Comparison of ENCODE assay signal across 12 cellular contexts in the genomic region with DNA sequence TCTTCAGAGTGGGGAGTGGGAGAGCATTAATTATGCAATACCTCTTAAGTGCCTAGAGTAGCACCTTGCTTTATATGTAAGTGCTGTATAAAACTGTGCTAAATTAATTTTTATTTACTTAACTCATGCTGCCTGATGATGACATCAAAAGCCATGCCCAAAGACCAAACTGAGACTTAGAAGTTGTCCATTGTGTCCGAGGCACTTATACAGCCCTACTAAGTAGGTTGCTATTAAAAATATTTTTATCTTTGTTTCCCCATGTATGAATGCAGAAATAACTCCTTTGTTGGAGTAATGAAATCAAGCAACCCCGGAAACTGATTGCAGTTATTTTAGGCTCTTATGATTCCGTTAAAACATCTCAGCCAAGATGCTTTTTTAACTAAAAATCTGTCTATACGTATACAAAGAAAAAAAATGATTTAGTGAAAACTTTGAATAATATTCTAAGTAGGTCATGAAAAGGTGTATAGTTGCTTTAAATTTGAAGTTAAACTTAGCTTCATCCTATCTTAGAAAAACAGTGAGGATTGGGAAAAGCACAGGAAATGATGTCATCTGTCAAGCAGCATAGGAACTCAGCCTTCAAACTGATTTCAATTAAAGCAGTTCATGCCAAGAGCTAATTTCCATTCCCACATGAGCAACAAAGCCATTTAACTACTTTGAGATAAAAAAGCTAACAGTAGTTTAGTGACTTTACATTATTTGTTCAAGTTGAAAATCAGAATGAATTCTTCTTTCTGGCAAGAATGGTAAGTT. TPM values are rescaled to one million over a fixed set of nuclear protein-coding genes. Genes with fewer than 3 reads are reported as not detected.
DNase-seq lines count a peak whose midpoint lies in the region; ATAC-seq, FAIRE-seq and TF ChIP-seq lines count a peak whose summit lies in the region.
"Had no signal": no experiment of that assay in that cellular context is flagged by ENCODE, and none has a peak within 500 bp of the region (broad histone marks: within the 10 kb centered on the region; RNA-seq: fewer than 3 reads in every experiment).

No MANE protein-coding gene starts in this region.

- peaks cover 67% of the 10 kb centered on the region for H3K4me1 Mint-ChIP-seq in HFFc6 (ENCODE audit: low read depth)
- no peaks in the 10 kb centered on the region for H3K4me1 Mint-ChIP-seq in CD8-positive, alpha-beta T cell (ENCODE audit: low read depth)
- H3K4me1 Mint-ChIP-seq: activated naive CD4-positive, alpha-beta T cell treated with anti-CD3 and anti-CD28 coated beads, Interleukin-2, amount 10 ng/mL, durations not matched to agents 7 days and 5 days; neural progenitor cell had no signal

- H3K36me3 Mint-ChIP-seq in HFFc6 (ENCODE audit: low read depth) = peaks cover 59% of the 10 kb centered on the region
- H3K36me3 Mint-ChIP-seq in CD8-positive, alpha-beta T cell = no peaks in the 10 kb centered on the region
- H3K36me3 Mint-ChIP-seq: activated naive CD4-positive, alpha-beta T cell treated with anti-CD3 and anti-CD28 coated beads, Interleukin-2, amount 10 ng/mL, durations not matched to agents 7 days and 5 days had no signal

- H3K4me3 ChIP-seq in K562 (no peak overlapping the region), right cardiac atrium (ENCODE audit: low read length) (peak overlapping the region; percentile 11), skeletal muscle satellite cell (ENCODE audit: low read length) (no peak overlapping the region)
- no peak overlapping the region for H3K4me3 ChIP-seq in CD8-positive, alpha-beta T cell (ENCODE audit: low read depth, low read length)
- H3K4me3 ChIP-seq: neural progenitor cell had no signal

- POLR2A ChIA-PET in K562 (lab: Yijun Ruan, JAX) = no interaction called here
- POLR2A ChIA-PET in CD8-positive, alpha-beta T cell (lab: Charles Lee) = no interaction called here

- 44% methylated on average over 4 of the region's 4 CpGs for WGBS in K562 (ENCODE audit: insufficient coverage, low coverage, missing lambda C conversion rate)
- WGBS in right cardiac atrium = 31% methylated on average over 4 of the region's 4 CpGs

- no peaks in the 10 kb centered on the region for H4K20me1 ChIP-seq in K562 (replicated peaks; ENCODE audit: control insufficient read depth, insufficient read depth, low read length)

- H3K27ac ChIP-seq in K562 (ENCODE audit: extremely low read depth, low read depth, low read length) (no peak overlapping the region), right cardiac atrium (ENCODE audit: low read length) (no peak overlapping the region)
- H3K27ac ChIP-seq in CD8-positive, alpha-beta T cell (ENCODE audit: low read depth, low read length) = no peak overlapping the region
- H3K27ac ChIP-seq: neural progenitor cell had no signal

- no peak for TF ChIP-seq RAD21 in K562 (CRISPR knock-in tag; conservative IDR thresholded peaks at IDR 0.05 in 1 of 2, IDR thresholded peaks at IDR 0.05 in 1 of 2)

- CTCF ChIA-PET in K562 (lab: Yijun Ruan, JAX; ENCODE audit: low intra/inter-chr PET ratio) = no interaction called here
- CTCF ChIA-PET in CD8-positive, alpha-beta T cell (lab: Charles Lee) = no interaction called here

- FAIRE-seq in K562 (lab: Jason Lieb, UNC) = no peak
- FAIRE-seq: TTC549 had no signal

- H3K27me3 ChIP-seq in K562 (ENCODE audit: control insufficient read depth in 2 of 2, insufficient read depth in 2 of 2, low read length in 2 of 2) = no peaks in the 10 kb centered on the region; a peak in 1 of 5 replicates
- H3K27me3 ChIP-seq in right cardiac atrium (ENCODE audit: control insufficient read depth, insufficient read depth) = no peaks in the 10 kb centered on the region
- no peaks in the 10 kb centered on the region for H3K27me3 ChIP-seq in skeletal muscle satellite cell (ENCODE audit: control insufficient read depth, insufficient read depth, low read length)
- no peaks in the 10 kb centered on the region for H3K27me3 ChIP-seq in CD8-positive, alpha-beta T cell (ENCODE audit: insufficient read depth, low read length)
- H3K27me3 ChIP-seq: neural progenitor cell had no signal

- H3K9me3 ChIP-seq in K562 (replicated peaks; ENCODE audit: control insufficient read depth, insufficient read depth, low read depth, low read length) (no peaks in the 10 kb centered on the region), right cardiac atrium (ENCODE audit: control insufficient read depth, low read length) (no peaks in the 10 kb centered on the region), skeletal muscle satellite cell (replicated peaks; ENCODE audit: low read length) (no peaks in the 10 kb centered on the region)
- H3K9me3 ChIP-seq in CD8-positive, alpha-beta T cell (ENCODE audit: low read length) = no peaks in the 10 kb centered on the region

- no peaks in the 10 kb centered on the region for H3K36me3 ChIP-seq in K562 (ENCODE audit: control insufficient read depth, insufficient read depth, low read length)
- H3K36me3 ChIP-seq in skeletal muscle satellite cell (ENCODE audit: insufficient read depth, low read length) = peaks cover 83% of the 10 kb centered on the region
- H3K36me3 ChIP-seq in CD8-positive, alpha-beta T cell (ENCODE audit: insufficient read depth, low read length) = no peaks in the 10 kb centered on the region
- H3K36me3 ChIP-seq: neural progenitor cell had no signal

- ATAC-seq in K562 = no peak
- ATAC-seq in right cardiac atrium = peak; percentile 74 to 93
- no peak for ATAC-seq in GM21737 (IDR thresholded peaks at IDR 0.05; ENCODE audit: unreplicated experiment)
- ATAC-seq in CD8-positive, alpha-beta T cell = no peak
- no peak for ATAC-seq in GM21423 (IDR thresholded peaks at IDR 0.05; ENCODE audit: unreplicated experiment)
- ATAC-seq: esophagus mucosa had no signal

- no TSS peak for BruUV-seq in K562 (replicated peaks; lab: Mats Ljungman, UMichigan)

- TF ChIP-seq CTCF in HFFc6 (IDR thresholded peaks at IDR 0.05) (no peak), K562 (IDR thresholded peaks at IDR 0.05 in 2 of 3, conservative IDR thresholded peaks at IDR 0.05 in 1 of 3; ENCODE audit: insufficient read depth in 2 of 3, low read depth in 1 of 3, low read length in 3 of 3) (no peak)
- no peak for TF ChIP-seq CTCF in CD8-positive, alpha-beta T cell (IDR thresholded peaks at IDR 0.05)

- peaks cover 2% of the 10 kb centered on the region for H3K27me3 Mint-ChIP-seq in HFFc6 (ENCODE audit: insufficient read depth)
- peaks cover 4% of the 10 kb centered on the region for H3K27me3 Mint-ChIP-seq in CD8-positive, alpha-beta T cell (ENCODE audit: low read depth)
- H3K27me3 Mint-ChIP-seq: activated naive CD4-positive, alpha-beta T cell treated with anti-CD3 and anti-CD28 coated beads, Interleukin-2, amount 10 ng/mL, durations not matched to agents 7 days and 5 days had no signal

- H3K9me3 Mint-ChIP-seq in HFFc6 = no peaks in the 10 kb centered on the region
- H3K9me3 Mint-ChIP-seq in CD8-positive, alpha-beta T cell = no peaks in the 10 kb centered on the region
- H3K9me3 Mint-ChIP-seq: activated naive CD4-positive, alpha-beta T cell treated with anti-CD3 and anti-CD28 coated beads, Interleukin-2, amount 10 ng/mL, durations not matched to agents 7 days and 5 days; neural progenitor cell had no signal

- H3K4me1 ChIP-seq in K562 (replicated peaks in 1 of 2; ENCODE audit: control insufficient read depth in 2 of 2, insufficient read depth in 2 of 2, low read length in 2 of 2) = no peaks in the 10 kb centered on the region
- H3K4me1 ChIP-seq in right cardiac atrium (ENCODE audit: control insufficient read depth, insufficient read depth, low read length) = peaks cover 8% of the 10 kb centered on the region
- H3K4me1 ChIP-seq in skeletal muscle satellite cell (ENCODE audit: control insufficient read depth, insufficient read depth, low read length) = peaks cover 32% of the 10 kb centered on the region
- no peaks in the 10 kb centered on the region for H3K4me1 ChIP-seq in CD8-positive, alpha-beta T cell (ENCODE audit: insufficient read depth, low read length)

- no peaks in the 10 kb centered on the region for H3K9me1 ChIP-seq in K562 (ENCODE audit: control insufficient read depth, insufficient read depth, low read length)

- no peaks in the 10 kb centered on the region for H3K79me2 ChIP-seq in K562 (ENCODE audit: control insufficient read depth, insufficient read depth, low read length)

- peak overlapping the region; percentile 85 for H3K27ac Mint-ChIP-seq in HFFc6
- H3K27ac Mint-ChIP-seq in CD8-positive, alpha-beta T cell = no peak overlapping the region
- H3K27ac Mint-ChIP-seq: activated naive CD4-positive, alpha-beta T cell treated with anti-CD3 and anti-CD28 coated beads, Interleukin-2, amount 10 ng/mL, durations not matched to agents 7 days and 5 days; neural progenitor cell had no signal

- H3K4me2 ChIP-seq in K562 (ENCODE audit: insufficient read depth, low read length) (no peak overlapping the region), skeletal muscle satellite cell (ENCODE audit: low read length) (peak overlapping the region; percentile 33)
- H3K4me2 ChIP-seq: neural progenitor cell had no signal

- no peak overlapping the region for H2AFZ ChIP-seq in K562 (ENCODE audit: low read depth, low read length)
- H2AFZ ChIP-seq: neural progenitor cell had no signal

- DNase-seq in HFFc6 (peak; percentile 67), K562 (ENCODE audit: extremely low read depth in 1 of 4, low spot score in 3 of 4) (no peak), right cardiac atrium (no peak)
- no peak for DNase-seq in CD8-positive, alpha-beta T cell
- no peak for DNase-seq in activated CD4-positive, alpha-beta T cell treated with anti-CD3 and anti-CD28 coated beads for 48 hours
- DNase-seq: activated naive CD4-positive, alpha-beta T cell treated with anti-CD3 and anti-CD28 coated beads, Interleukin-2, amount 10 ng/mL, durations not matched to agents 7 days and 5 days had no signal

- no peak for TF ChIP-seq EP300 in K562 (IDR thresholded peaks at IDR 0.05; ENCODE audit: low read length)

- no peak for TF ChIP-seq POLR2A in K562 (conservative IDR thresholded peaks at IDR 0.05)

- peak overlapping the region; percentile 39 for H3K4me3 Mint-ChIP-seq in HFFc6
- H3K4me3 Mint-ChIP-seq in CD8-positive, alpha-beta T cell = no peak overlapping the region
- H3K4me3 Mint-ChIP-seq: activated naive CD4-positive, alpha-beta T cell treated with anti-CD3 and anti-CD28 coated beads, Interleukin-2, amount 10 ng/mL, durations not matched to agents 7 days and 5 days; neural progenitor cell had no signal

- in situ Hi-C loops in K562 (cut with MboI) = no loop called here

- intact Hi-C loops in K562 (cut with micrococcal nuclease) = no loop called here
- intact Hi-C loops in right cardiac atrium (cut with DNase I) = no loop called here
- intact Hi-C loops in CD8-positive, alpha-beta T cell (cut with DNase I, micrococcal nuclease) = no loop called here

- no peak overlapping the region for H3K9ac ChIP-seq in K562 (ENCODE audit: insufficient read depth in 1 of 2, low read depth in 2 of 2, low read length in 2 of 2)
- H3K9ac ChIP-seq in skeletal muscle satellite cell (ENCODE audit: low read depth, low read length) = peak overlapping the region; percentile 37
- H3K9ac ChIP-seq: neural progenitor cell had no signal

RNA-seq across cellular contexts. Expression of a gene that starts 43.0 kb away (rescaled TPM):
- 100 to 1,000 TPM; 584 to 754 (median 609) TPM for total RNA-seq in HFFc6 (2021; fragmentation: NEBNext Ultra II Directional; extraction: Animal tissue kit (Norgen Biotek cat#: 25700))
- total RNA-seq in K562 (2011; cell fraction: chromatin; rRNA removed; ENCODE audit: low replicate concordance) = 1.00 and 3.4 TPM in 2 replicates
- 0.50 and 0.79 TPM in 2 replicates for total RNA-seq in K562 (2011; cell fraction: nucleolus; rRNA removed)
- 1.3 and 2.4 TPM in 2 replicates for total RNA-seq in K562 (2011; cell fraction: nucleoplasm; rRNA removed)
- total RNA-seq in K562 (2014; rRNA removed) (0.41 TPM in 2 replicates), K562 (2014; rRNA removed; fragmentation: Illumina TruSeq; extraction: Trizol) (0.89 and 1.2 TPM in 2 replicates), K562 (2015; rRNA removed; fragmentation: Illumina TruSeq; extraction: Trizol) (0.83 and 1.1 TPM in 2 replicates), K562 (2021) (0.86 and 1.0 TPM in 2 replicates), right cardiac atrium (100 to 1,000 TPM in 1 of 4 donors, 10 to 100 TPM in 3; 31.3 to 101 (median 64.0) TPM)
- polyA plus RNA-seq in K562 (2011; rRNA removed) (0.31 and 0.77 TPM in 2 replicates), K562 (2014; fragmentation: Illumina TruSeq; extraction: Trizol) (0.48 and 0.76 TPM in 2 replicates), K562 (2014; fragmentation: Nextera tagmentation; extraction: Ambion mirVana) (under 1 TPM; 0.15 to 0.32 TPM), K562 (2014; rRNA removed) (0.60 and 1.0 TPM in 2 replicates), right cardiac atrium (17.9 TPM)
- polyA plus RNA-seq in K562 (2011; cell fraction: cytosol; rRNA removed) = 0.12 and 0.59 TPM in 2 replicates
- 0.98 and 2.2 TPM in 2 replicates for polyA plus RNA-seq in K562 (2011; cell fraction: nucleus; rRNA removed)
- polyA plus RNA-seq in K562 (2012) = 0.27 and 0.32 TPM in 2 replicates
- 1.5 and 2.1 TPM in 2 replicates for polyA minus RNA-seq in K562 (2011; rRNA and poly(A)+ RNA removed)
- 0.18 and 0.29 TPM in 2 replicates for polyA minus RNA-seq in K562 (2011; cell fraction: cytosol; rRNA and poly(A)+ RNA removed)
- 1.5 and 4.7 TPM in 2 replicates for polyA minus RNA-seq in K562 (2011; cell fraction: nucleus; rRNA and poly(A)+ RNA removed)
- 1,022 and 1,293 TPM in 2 replicates for total RNA-seq in skeletal muscle satellite cell (2012; rRNA removed)
- total RNA-seq in CD8-positive, alpha-beta T cell = under 1 TPM; 0.11 to 0.27 TPM

Comparison
In these comparisons a context has a peak if more than half of its experiments do, and no peak if none do; other contexts are left out.
1. ATAC-seq: peak in right cardiac atrium (2 of 2); none in K562 (single experiment), GM21737 (single experiment), CD8-positive, alpha-beta T cell (single experiment) and GM21423 (single experiment).
2. RNA of a gene that starts 43.0 kb away (total RNA-seq): 584 to 754 TPM in HFFc6 and 31.3 to 101 TPM in right cardiac atrium; 0.41 to 3.4 TPM in K562 and 0.11 to 0.27 TPM in CD8-positive, alpha-beta T cell; every median in the first group is over 4 times any median in the second.